In genomic region chr2:223877771-223878410, GRCh38 we compare ENCODE assay signal across 16 cellular contexts. TPM values are rescaled to one million over a fixed set of nuclear protein-coding genes. Genes with fewer than 3 reads are reported as not detected.
DNase-seq lines count a peak whose midpoint lies in the region; ATAC-seq, FAIRE-seq and TF ChIP-seq lines count a peak whose summit lies in the region.
"Had no signal": no experiment of that assay in that cellular context is flagged by ENCODE, and none has a peak within 500 bp of the region (broad histone marks: within the 10 kb centered on the region; RNA-seq: fewer than 3 reads in every experiment).

No MANE protein-coding gene starts in this region.

- H3K9ac ChIP-seq in endothelial cell of umbilical vein (replicated peaks; ENCODE audit: extremely low read depth, insufficient read depth, low read length), result no peak overlapping the region
- H3K9ac ChIP-seq: BLaER1 treated with 17β-estradiol and CSF1 and Interleukin-3, amounts not matched to agents 10 nM and 100 nM had no signal

- CTCF ChIA-PET in endothelial cell of umbilical vein (lab: Charles Lee), result no interaction called here
- CTCF ChIA-PET in activated CD4-positive, alpha-beta T cell treated with anti-CD3 and anti-CD28 coated beads, Interleukin-2, amount 10 ng/mL, durations not matched to agents 7 days and 5 days (lab: Charles Lee), result interaction anchor here (0.8 to 3.2 kb wide), 2 partner anchors 11 to 77 kb away, joined by 4 to 14 read pairs; no protein-coding TSS in a partner anchor

- no peak for TF ChIP-seq POLR2A in endothelial cell of umbilical vein (IDR thresholded peaks at IDR 0.05; ENCODE audit: low read depth, low read length)

- H3K9me1 ChIP-seq in endothelial cell of umbilical vein (replicated peaks; ENCODE audit: control insufficient read depth, extremely low read depth, insufficient read depth, low read length), result no peaks in the 10 kb centered on the region

- H3K79me2 ChIP-seq in endothelial cell of umbilical vein (ENCODE audit: control insufficient read depth, insufficient read depth, low read length), result no peaks in the 10 kb centered on the region

- no peak for DNase-seq in endothelial cell of umbilical vein (ENCODE audit: low read depth, low spot score)
- DNase-seq in activated CD4-positive, alpha-beta T cell treated with anti-CD3 and anti-CD28 coated beads, Interleukin-2, amount 50 U/mL, for 4 hours, result no peak
- no peak for DNase-seq in activated CD4-positive, alpha-beta T cell treated with anti-CD3 and anti-CD28 coated beads, Interleukin-2, amount 10 ng/mL, durations not matched to agents 7 days and 5 days
- DNase-seq in A172 (ENCODE audit: low spot score), result no peak
- DNase-seq in HCEC 1CT, result no peak
- DNase-seq: activated CD4-positive, CD25-positive, alpha-beta regulatory T cell treated with anti-CD3 and anti-CD28 coated beads, Interleukin-2, amount 50 U/mL, for 72 hours; amniotic stem cell; NCI-H1436; retina; stimulated activated CD4-positive, alpha-beta T cell treated with anti-CD3 and anti-CD28 coated beads, Interleukin-4, amount 100 ng/mL, for 4 hours had no signal

- H3K9me3 Mint-ChIP-seq in activated CD4-positive, alpha-beta T cell treated with anti-CD3 and anti-CD28 coated beads, Interleukin-2, amount 10 ng/mL, durations not matched to agents 7 days and 5 days, result no peaks in the 10 kb centered on the region

- no peak overlapping the region for H3K4me3 Mint-ChIP-seq in activated CD4-positive, alpha-beta T cell treated with anti-CD3 and anti-CD28 coated beads, Interleukin-2, amount 10 ng/mL, durations not matched to agents 7 days and 5 days

- H3K9me3 ChIP-seq in endothelial cell of umbilical vein (replicated peaks; ENCODE audit: control insufficient read depth, insufficient read depth, low read length), result no peaks in the 10 kb centered on the region
- H3K9me3 ChIP-seq: HAP-1 had no signal

- H3K36me3 Mint-ChIP-seq in activated CD4-positive, alpha-beta T cell treated with anti-CD3 and anti-CD28 coated beads, Interleukin-2, amount 10 ng/mL, durations not matched to agents 7 days and 5 days (ENCODE audit: low read depth), result peaks cover 60% of the 10 kb centered on the region

- H3K4me3 ChIP-seq in endothelial cell of umbilical vein (replicated peaks in 1 of 3; ENCODE audit: insufficient read depth in 1 of 3, low read depth in 1 of 3, low read length in 3 of 3), result no peak overlapping the region
- H3K4me3 ChIP-seq: BLaER1 treated with 17β-estradiol and CSF1 and Interleukin-3, amounts not matched to agents 10 nM and 100 nM; HAP-1 had no signal

- FAIRE-seq in endothelial cell of umbilical vein (lab: Jason Lieb, UNC), result no peak

- H3K27me3 ChIP-seq in endothelial cell of umbilical vein (ENCODE audit: control insufficient read depth in 2 of 2, insufficient read depth in 2 of 2, low read length in 2 of 2), result no peaks in the 10 kb centered on the region
- H3K27me3 ChIP-seq: BLaER1 treated with 17β-estradiol and CSF1 and Interleukin-3, amounts not matched to agents 10 nM and 100 nM had no signal

- POLR2A ChIA-PET in endothelial cell of umbilical vein (lab: Charles Lee), result no interaction called here
- POLR2A ChIA-PET in activated CD4-positive, alpha-beta T cell treated with anti-CD3 and anti-CD28 coated beads, Interleukin-2, amount 10 ng/mL, durations not matched to agents 7 days and 5 days (lab: Charles Lee), result no interaction called here

- dilution Hi-C loops in endothelial cell of umbilical vein (cut with MboI; ENCODE audit: extremely low pct_ligation_motif_present, low sequenced_read_pairs), result no loop called here

- H3K27me3 Mint-ChIP-seq in activated CD4-positive, alpha-beta T cell treated with anti-CD3 and anti-CD28 coated beads, Interleukin-2, amount 10 ng/mL, durations not matched to agents 7 days and 5 days, result no peaks in the 10 kb centered on the region

- H3K36me3 ChIP-seq in endothelial cell of umbilical vein (ENCODE audit: control insufficient read depth in 2 of 2, extremely low read depth in 1 of 2, insufficient read depth in 2 of 2, low read length in 2 of 2), result peaks cover 36 to 37% of the 10 kb centered on the region in 2 experiments

- no peak overlapping the region for H3K27ac Mint-ChIP-seq in activated CD4-positive, alpha-beta T cell treated with anti-CD3 and anti-CD28 coated beads, Interleukin-2, amount 10 ng/mL, durations not matched to agents 7 days and 5 days

- intact Hi-C loops in endothelial cell of umbilical vein (cut with micrococcal nuclease), result no loop called here

- ATAC-seq in GM19043 (IDR thresholded peaks at IDR 0.05; ENCODE audit: low read depth, unreplicated experiment) (peak; percentile 66), HG02759 (IDR thresholded peaks at IDR 0.05; ENCODE audit: unreplicated experiment) (peak; percentile 74), HG03571 (IDR thresholded peaks at IDR 0.05; ENCODE audit: unreplicated experiment) (peak; percentile 71)
- ATAC-seq: SK-N-SH treated with all-trans-retinoic acid at 6 μM for 48 hours had no signal

- no peak for TF ChIP-seq CTCF in endothelial cell of umbilical vein (IDR thresholded peaks at IDR 0.05; ENCODE audit: extremely low read depth in 1 of 2, insufficient read depth in 1 of 2, low read depth in 1 of 2, low read length in 2 of 2)

- H3K4me1 Mint-ChIP-seq in activated CD4-positive, alpha-beta T cell treated with anti-CD3 and anti-CD28 coated beads, Interleukin-2, amount 10 ng/mL, durations not matched to agents 7 days and 5 days, result peaks cover 8% of the 10 kb centered on the region

- no peaks in the 10 kb centered on the region for H3K4me1 ChIP-seq in endothelial cell of umbilical vein (ENCODE audit: control insufficient read depth, extremely low read depth, insufficient read depth, low read length)
- H3K4me1 ChIP-seq: BLaER1 treated with 17β-estradiol and CSF1 and Interleukin-3, amounts not matched to agents 10 nM and 100 nM; HAP-1 had no signal

- H4K20me1 ChIP-seq in endothelial cell of umbilical vein (replicated peaks; ENCODE audit: control insufficient read depth, extremely low read depth, insufficient read depth, low read length), result no peaks in the 10 kb centered on the region

- BruUV-seq in endothelial cell of umbilical vein (replicated peaks; lab: Mats Ljungman, UMichigan), result TSS peak; percentile 26

- H2AFZ ChIP-seq in endothelial cell of umbilical vein (ENCODE audit: low read depth, low read length), result no peak overlapping the region

- no peak overlapping the region for H3K27ac ChIP-seq in endothelial cell of umbilical vein (ENCODE audit: insufficient read depth, low read depth, low read length)
- H3K27ac ChIP-seq: BLaER1 treated with 17β-estradiol and CSF1 and Interleukin-3, amounts not matched to agents 10 nM and 100 nM had no signal

- no peak overlapping the region for H3K4me2 ChIP-seq in endothelial cell of umbilical vein (ENCODE audit: insufficient read depth, low read length)
- H3K4me2 ChIP-seq: BLaER1 treated with 17β-estradiol and CSF1 and Interleukin-3, amounts not matched to agents 10 nM and 100 nM had no signal

TF ChIP-seq in endothelial cell of umbilical vein, 7 proteins besides CTCF, POLR2A, EP300 and RAD21:
- TF ChIP-seq POLR2AphosphoS5 (IDR thresholded peaks at IDR 0.05; ENCODE audit: insufficient read depth, low read depth, low read length) (no peak), MAX (IDR thresholded peaks at IDR 0.05; ENCODE audit: insufficient read depth, insufficient read length) (no peak), JUN (IDR thresholded peaks at IDR 0.05; ENCODE audit: borderline replicate concordance, insufficient read depth, insufficient read length, low read depth) (no peak), GATA2 (IDR thresholded peaks at IDR 0.05; ENCODE audit: insufficient read depth, insufficient read length, low read depth, low read length) (no peak), MYC (IDR thresholded peaks at IDR 0.05; ENCODE audit: low read depth, low read length) (no peak), EZH2 (IDR thresholded peaks at IDR 0.05; ENCODE audit: borderline replicate concordance, low read depth, low read length, severe bottlenecking) (no peak), FOS (IDR thresholded peaks at IDR 0.05; ENCODE audit: borderline replicate concordance, insufficient read depth, low read length) (no peak)

RNA-seq across cellular contexts. Expression of gene AP1S3, which starts 40.5 kb away (rescaled TPM):
- total RNA-seq in endothelial cell of umbilical vein, result 3.2 and 3.8 TPM in 2 replicates
- 0.51 and 0.69 TPM in 2 replicates for polyA plus RNA-seq in endothelial cell of umbilical vein
- 0.86 and 0.87 TPM in 2 replicates for polyA plus RNA-seq in endothelial cell of umbilical vein (2011; cell fraction: cytosol; rRNA removed)
- 1.1 and 1.8 TPM in 2 replicates for polyA plus RNA-seq in endothelial cell of umbilical vein (2011; cell fraction: nucleus; rRNA removed)
- polyA plus RNA-seq in endothelial cell of umbilical vein (2012), result 5.0 and 8.1 TPM in 2 replicates
- 1.2 and 1.6 TPM in 2 replicates for polyA minus RNA-seq in endothelial cell of umbilical vein
- 20.0 TPM for polyA minus RNA-seq in endothelial cell of umbilical vein (2011; cell fraction: cytosol; rRNA and poly(A)+ RNA removed)
- 1.4 and 3.0 TPM in 2 replicates for polyA minus RNA-seq in endothelial cell of umbilical vein (2011; cell fraction: nucleus; rRNA and poly(A)+ RNA removed)
- total RNA-seq in activated CD4-positive, alpha-beta T cell treated with anti-CD3 and anti-CD28 coated beads, Interleukin-2, amount 10 ng/mL, durations not matched to agents 7 days and 5 days, result 1 to 10 TPM; 6.5 to 7.5 TPM
- 8.9 and 27.7 TPM in 2 replicates for total RNA-seq in A172 (2014; rRNA removed; shearing (Covaris generic))
